Comparison of ENCODE assay signal across 12 cellular contexts in the genomic region with DNA sequence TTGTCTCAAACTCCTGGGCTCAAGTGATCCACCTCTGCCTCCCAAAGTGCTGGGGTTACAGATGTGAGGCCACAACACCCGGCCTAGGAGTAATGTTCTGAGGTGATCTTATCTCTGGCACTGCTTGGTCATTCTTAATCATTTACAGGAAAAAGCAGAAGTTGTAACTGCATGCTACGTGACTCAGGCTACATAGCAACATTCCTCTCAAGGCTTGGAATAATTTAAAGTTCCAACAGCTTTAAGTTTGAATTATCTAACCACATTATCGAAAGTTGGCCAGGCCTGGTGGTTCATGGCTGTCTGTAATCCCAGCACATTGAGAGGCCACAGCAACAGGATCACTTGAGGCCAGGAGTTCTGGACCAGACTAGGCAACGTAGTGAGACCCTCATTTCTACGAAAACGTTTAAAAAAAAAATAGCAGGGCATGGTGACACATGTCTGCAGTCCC. TPM values are rescaled to one million over a fixed set of nuclear protein-coding genes. Genes with fewer than 3 reads are reported as not detected.
DNase-seq lines count a peak whose midpoint lies in the region; ATAC-seq and TF ChIP-seq lines count a peak whose summit lies in the region.
"Had no signal": no experiment of that assay in that cellular context is flagged by ENCODE, and none has a peak within 500 bp of the region (broad histone marks: within the 10 kb centered on the region; RNA-seq: fewer than 3 reads in every experiment).

No MANE protein-coding gene starts in this region.

- no peaks in the 10 kb centered on the region for H3K9me3 ChIP-seq in upper lobe of left lung
- H3K9me3 ChIP-seq: heart right ventricle had no signal

- no peak for TF ChIP-seq CTCF in foreskin fibroblast (IDR thresholded peaks at IDR 0.05; ENCODE audit: low read depth, low read length)
- no peak for TF ChIP-seq CTCF in upper lobe of left lung (IDR thresholded peaks at IDR 0.05)

- TF ChIP-seq EP300 in upper lobe of left lung (IDR thresholded peaks at IDR 0.05), result no peak

- peak overlapping the region; percentile 27 to 74 (median 56) for H3K27ac ChIP-seq in upper lobe of left lung

- H3K4me1 ChIP-seq in upper lobe of left lung, result peaks cover 22 to 36% (median 32%) of the 10 kb centered on the region in 4 donors

- no peak overlapping the region for H3K4me3 ChIP-seq in foreskin fibroblast (ENCODE audit: low read depth in 1 of 2, low read length in 2 of 2)
- H3K4me3 ChIP-seq in upper lobe of left lung, result no peak overlapping the region
- H3K4me3 ChIP-seq: heart right ventricle had no signal

- WGBS in upper lobe of left lung, 2 donors, result 40 to 50% methylated on average over 6 of the region's 6 CpGs

- TF ChIP-seq POLR2A in upper lobe of left lung (IDR thresholded peaks at IDR 0.05), result no peak

- no peaks in the 10 kb centered on the region for H3K36me3 ChIP-seq in upper lobe of left lung
- H3K36me3 ChIP-seq: heart right ventricle had no signal

- ATAC-seq in SK-N-SH treated with all-trans-retinoic acid at 6 μM for 48 hours, result peak; percentile 57
- ATAC-seq in upper lobe of left lung (ENCODE audit: low FRiP score in 2 of 2), result no peak
- ATAC-seq in HG03097 (IDR thresholded peaks at IDR 0.05; ENCODE audit: low FRiP score, unreplicated experiment), result no peak
- ATAC-seq in GM21619 (IDR thresholded peaks at IDR 0.05; ENCODE audit: unreplicated experiment), result no peak
- no peak for ATAC-seq in GM19324 (IDR thresholded peaks at IDR 0.05; ENCODE audit: low FRiP score, unreplicated experiment)
- ATAC-seq: heart right ventricle had no signal

- no peaks in the 10 kb centered on the region for H3K27me3 ChIP-seq in upper lobe of left lung
- H3K27me3 ChIP-seq: heart right ventricle had no signal

- DNase-seq in SKM-1 treated with dmso at 0.1 percent for 144 hours (lab: John Stamatoyannopoulos, UW; ENCODE audit: unreplicated experiment), result peak; percentile 68
- DNase-seq in SKM-1 (lab: John Stamatoyannopoulos, UW; ENCODE audit: unreplicated experiment), result no peak
- DNase-seq in foreskin fibroblast, result peak; percentile 83 to 89
- DNase-seq in upper lobe of left lung, result no peak
- DNase-seq: 8988T; heart right ventricle; MM.1S; stimulated activated CD4-positive, alpha-beta T cell treated with anti-CD3 and anti-CD28 coated beads, Interleukin-2, amount 100 ng/mL, for 48 hours had no signal

TF ChIP-seq in SK-N-SH treated with all-trans-retinoic acid at 6 μM for 48 hours, 23 proteins besides CTCF, POLR2A, EP300 and RAD21:
- TF ChIP-seq ARNTL (CRISPR knock-in tag; IDR thresholded peaks at IDR 0.05; ENCODE audit: borderline replicate concordance, low read depth), result no peak
- TF ChIP-seq ISL1 (CRISPR knock-in tag; IDR thresholded peaks at IDR 0.05), result peak; percentile 24; the same call in 1 of the 2 replicates

RNA-seq across cellular contexts. Expression of a gene that starts 3.9 kb away (rescaled TPM):
- 10 to 100 TPM in 3 of 6 donors, 1 to 10 TPM in 2, not detected in 1; 7.0 to 17.2 (median 10.3) TPM for total RNA-seq in upper lobe of left lung

RNA-seq across cellular contexts. Expression of a gene that starts 8.5 kb away (rescaled TPM):
- 10 to 100 TPM; 18.7 to 65.0 (median 29.3) TPM for total RNA-seq in upper lobe of left lung

RNA-seq across cellular contexts. Expression of a gene that starts 14.2 kb away (rescaled TPM):
- 100 to 1,000 TPM in 2 of 6 donors, 10 to 100 TPM in 4; 28.5 to 138 (median 76.8) TPM for total RNA-seq in upper lobe of left lung

RNA-seq across cellular contexts. Expression of a gene that starts 29.3 kb away (rescaled TPM):
- total RNA-seq in upper lobe of left lung, result 10 to 100 TPM in 4 of 6 donors, 1 to 10 TPM in 1, under 1 TPM in 1; 0.89 to 18.4 (median 16.0) TPM

RNA-seq across cellular contexts. Expression of a gene that starts 29.7 kb away (rescaled TPM):
- total RNA-seq in upper lobe of left lung, result 10 to 100 TPM; 28.4 to 71.7 (median 63.3) TPM

Comparison
In these comparisons a context has a peak if more than half of its experiments do, and no peak if none do; other contexts are left out.
1. DNase-seq: peak in SKM-1 treated with dmso at 0.1 percent for 144 hours (single experiment) and foreskin fibroblast (2 of 2); none in SKM-1 (single experiment) and upper lobe of left lung (0 of 2).